ENCODE assay signal across 13 cellular contexts in genomic region chr1:75981188-75981897, GRCh38. TPM values are rescaled to one million over a fixed set of nuclear protein-coding genes. Genes with fewer than 3 reads are reported as not detected.
DNase-seq lines count a peak whose midpoint lies in the region; ATAC-seq and TF ChIP-seq lines count a peak whose summit lies in the region.
"Had no signal": no experiment of that assay in that cellular context is flagged by ENCODE, and none has a peak within 500 bp of the region (broad histone marks: within the 10 kb centered on the region; RNA-seq: fewer than 3 reads in every experiment).

No MANE protein-coding gene starts in this region.

- TF ChIP-seq CTCF in endothelial cell (IDR thresholded peaks at IDR 0.05; ENCODE audit: unreplicated experiment) = no peak
- TF ChIP-seq CTCF in foreskin fibroblast (IDR thresholded peaks at IDR 0.05; ENCODE audit: low read depth, low read length) = no peak

- H3K27me3 Mint-ChIP-seq in endothelial cell (ENCODE audit: unreplicated experiment) = peaks cover 5% of the 10 kb centered on the region
- peaks cover 7 to 14% of the 10 kb centered on the region in 2 donors for H3K27me3 Mint-ChIP-seq in effector memory CD8-positive, alpha-beta T cell

- DNase-seq in endothelial cell (ENCODE audit: low spot score) (no peak), foreskin fibroblast (no peak)
- DNase-seq in effector memory CD8-positive, alpha-beta T cell = no peak
- no peak for DNase-seq in activated effector memory CD4-positive, alpha-beta T cell treated with anti-CD3 and anti-CD28 coated beads, Interleukin-2, amount 50 U/mL, for 16 hours
- DNase-seq: CD8-positive, alpha-beta T cell; NCI-H1417; right lobe of liver; transverse colon had no signal

- peaks cover 18% of the 10 kb centered on the region for H3K4me1 Mint-ChIP-seq in endothelial cell (ENCODE audit: unreplicated experiment)
- H3K4me1 Mint-ChIP-seq in effector memory CD8-positive, alpha-beta T cell (ENCODE audit: low read depth in 2 of 2) = no peaks in the 10 kb centered on the region

- no peaks in the 10 kb centered on the region for H3K36me3 Mint-ChIP-seq in endothelial cell (ENCODE audit: low read depth, unreplicated experiment)
- no peaks in the 10 kb centered on the region for H3K36me3 Mint-ChIP-seq in effector memory CD8-positive, alpha-beta T cell (ENCODE audit: insufficient read depth)
- H3K36me3 Mint-ChIP-seq: CD8-positive, alpha-beta T cell had no signal

- peak; percentile 44 for ATAC-seq in GM18873 (IDR thresholded peaks at IDR 0.05; ENCODE audit: low FRiP score, unreplicated experiment)
- peak; percentile 56 for ATAC-seq in GM21576 (IDR thresholded peaks at IDR 0.05; ENCODE audit: unreplicated experiment)
- peak; percentile 48 for ATAC-seq in HG03066 (IDR thresholded peaks at IDR 0.05; ENCODE audit: low read depth, unreplicated experiment)
- no peak for ATAC-seq in effector memory CD8-positive, alpha-beta T cell (replicated peaks)
- ATAC-seq: CD8-positive, alpha-beta T cell; right lobe of liver had no signal

- peaks cover 4% of the 10 kb centered on the region for H3K9me3 Mint-ChIP-seq in endothelial cell (ENCODE audit: unreplicated experiment)
- peaks cover 0 to 10% of the 10 kb centered on the region in 2 donors for H3K9me3 Mint-ChIP-seq in effector memory CD8-positive, alpha-beta T cell

- no peak overlapping the region for H3K4me3 Mint-ChIP-seq in endothelial cell (ENCODE audit: unreplicated experiment)
- H3K4me3 Mint-ChIP-seq in effector memory CD8-positive, alpha-beta T cell = no peak overlapping the region
- H3K4me3 Mint-ChIP-seq: CD8-positive, alpha-beta T cell had no signal

- H3K27ac Mint-ChIP-seq in endothelial cell (ENCODE audit: unreplicated experiment) = peak overlapping the region; percentile 25
- H3K27ac Mint-ChIP-seq in effector memory CD8-positive, alpha-beta T cell = no peak overlapping the region
- H3K27ac Mint-ChIP-seq: CD8-positive, alpha-beta T cell had no signal

- H3K4me3 ChIP-seq in foreskin fibroblast (ENCODE audit: low read depth in 1 of 2, low read length in 2 of 2) = no peak overlapping the region
- H3K4me3 ChIP-seq: cardiac muscle cell, right lobe of liver, transverse colon had no signal

RNA-seq across cellular contexts. Expression of gene ASB17, which starts 49.1 kb away (rescaled TPM):
- not detected for total RNA-seq in endothelial cell (ENCODE audit: unreplicated experiment)
- total RNA-seq: cardiac muscle cell; CD8-positive, alpha-beta T cell; mucosa of gallbladder; right lobe of liver; transverse colon had no signal
